ENCODE assay signal across 1 cellular context in the genomic region with DNA sequence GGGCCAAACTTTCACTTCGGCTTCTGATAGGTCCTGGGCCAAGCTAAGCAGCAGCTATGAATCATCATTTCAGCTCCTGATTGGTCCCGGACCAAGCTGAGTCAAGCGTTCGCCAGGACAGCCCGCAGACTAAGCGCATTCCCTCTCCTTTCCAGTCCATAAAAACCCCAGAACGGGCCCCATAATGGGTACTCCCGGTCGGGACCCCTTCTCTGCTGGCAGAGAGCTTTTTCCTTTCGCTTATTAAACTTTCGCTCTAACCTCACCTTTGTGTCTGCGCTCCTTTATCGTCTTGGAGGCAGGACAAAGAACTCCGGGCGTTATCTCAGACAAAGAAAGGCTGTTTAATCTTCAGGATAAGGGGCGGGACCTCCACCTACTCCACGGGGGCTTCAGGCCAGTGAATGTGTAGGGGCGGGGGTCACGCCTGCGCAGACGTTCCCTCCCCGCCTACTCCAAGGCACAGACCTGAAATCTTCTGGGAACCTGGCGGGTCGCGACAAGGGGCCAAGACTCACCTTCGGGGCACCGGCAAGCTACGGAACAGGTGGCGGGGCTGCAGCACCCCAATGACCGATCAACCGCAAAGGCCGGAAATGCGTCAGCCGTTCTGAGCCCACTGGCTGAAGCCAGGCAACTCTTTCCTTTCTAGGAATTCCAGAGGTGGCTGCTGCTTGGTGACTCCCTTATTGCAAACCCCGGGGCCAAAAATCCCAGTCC.
TF ChIP-seq lines count a peak whose summit lies in the region.

Gene ZSCAN31 (minus strand): TSS at position 585 of the 720 bp plus-strand sequence. CDS start 6,465 bp downstream, outside the sequence.

TF ChIP-seq in K562, 482 proteins besides CTCF, POLR2A, EP300 and RAD21 (continued from another document and continues in another):
- TF ChIP-seq, protein P1, sequence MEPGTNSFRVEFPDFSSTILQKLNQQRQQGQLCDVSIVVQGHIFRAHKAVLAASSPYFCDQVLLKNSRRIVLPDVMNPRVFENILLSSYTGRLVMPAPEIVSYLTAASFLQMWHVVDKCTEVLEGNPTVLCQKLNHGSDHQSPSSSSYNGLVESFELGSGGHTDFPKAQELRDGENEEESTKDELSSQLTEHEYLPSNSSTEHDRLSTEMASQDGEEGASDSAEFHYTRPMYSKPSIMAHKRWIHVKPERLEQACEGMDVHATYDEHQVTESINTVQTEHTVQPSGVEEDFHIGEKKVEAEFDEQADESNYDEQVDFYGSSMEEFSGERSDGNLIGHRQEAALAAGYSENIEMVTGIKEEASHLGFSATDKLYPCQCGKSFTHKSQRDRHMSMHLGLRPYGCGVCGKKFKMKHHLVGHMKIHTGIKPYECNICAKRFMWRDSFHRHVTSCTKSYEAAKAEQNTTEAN (CRISPR knock-in tag; IDR thresholded peaks at IDR 0.05): 0 out of 2 replicates have a peak, but pooled peaks have one; percentile 75
- 0 out of 2 replicates have a peak, but pooled peaks have one; percentile 4 for TF ChIP-seq ZNF253 (CRISPR knock-in tag; conservative IDR thresholded peaks at IDR 0.05)
- no peak for TF ChIP-seq CREBBP (IDR thresholded peaks at IDR 0.05; ENCODE audit: low read depth, low read length)
- no peak for TF ChIP-seq ZSCAN29 (IDR thresholded peaks at IDR 0.05)
- no peak for TF ChIP-seq SPI1 (IDR thresholded peaks at IDR 0.05; ENCODE audit: borderline replicate concordance, low read depth, low read length)
- TF ChIP-seq MLLT1 (IDR thresholded peaks at IDR 0.05): peak; percentile 85 to 90; a peak in 2 of 4 replicates
- TF ChIP-seq TCF7 (IDR thresholded peaks at IDR 0.05; ENCODE audit: borderline replicate concordance): peak; percentile 78; the same call in 1 of the 2 replicates
- peak; percentile 70; the same call in 1 of the 2 replicates for TF ChIP-seq GTF2A2 (tag; IDR thresholded peaks at IDR 0.05)
- TF ChIP-seq, protein P2, sequence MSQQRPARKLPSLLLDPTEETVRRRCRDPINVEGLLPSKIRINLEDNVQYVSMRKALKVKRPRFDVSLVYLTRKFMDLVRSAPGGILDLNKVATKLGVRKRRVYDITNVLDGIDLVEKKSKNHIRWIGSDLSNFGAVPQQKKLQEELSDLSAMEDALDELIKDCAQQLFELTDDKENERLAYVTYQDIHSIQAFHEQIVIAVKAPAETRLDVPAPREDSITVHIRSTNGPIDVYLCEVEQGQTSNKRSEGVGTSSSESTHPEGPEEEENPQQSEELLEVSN (IDR thresholded peaks at IDR 0.05; ENCODE audit: borderline replicate concordance in 1 of 2, extremely low read depth in 1 of 2, insufficient read depth in 1 of 2, insufficient read length in 1 of 2, low read depth in 1 of 2, low read length in 1 of 2, poor library complexity in 1 of 2, severe bottlenecking in 1 of 2): peak in 1 of 2 experiments; percentile 46
- peak; percentile 19; the same call in 1 of the 2 replicates for TF ChIP-seq HCFC1 (IDR thresholded peaks at IDR 0.05; ENCODE audit: low read depth, low read length)
- TF ChIP-seq ZNF589 (CRISPR knock-in tag; IDR thresholded peaks at IDR 0.05; ENCODE audit: low read depth): peak; percentile 22; the same call in 1 of the 2 replicates
- TF ChIP-seq ZNF140 (CRISPR knock-in tag; IDR thresholded peaks at IDR 0.05): no peak
- TF ChIP-seq STAT5B (CRISPR knock-in tag; IDR thresholded peaks at IDR 0.05): no peak
- no peak for TF ChIP-seq MEF2D (tag; conservative IDR thresholded peaks at IDR 0.05; ENCODE audit: low read depth)
- TF ChIP-seq POU5F1 (IDR thresholded peaks at IDR 0.05; ENCODE audit: borderline replicate concordance, low read depth, low read length, partially characterized antibody): no peak
- no peak for TF ChIP-seq MXD1 (CRISPR knock-in tag; IDR thresholded peaks at IDR 0.05; ENCODE audit: borderline replicate concordance, poor library complexity, severe bottlenecking)
- TF ChIP-seq ZC3H8 (IDR thresholded peaks at IDR 0.05): no peak
- TF ChIP-seq TRIM25 (IDR thresholded peaks at IDR 0.05; ENCODE audit: borderline replicate concordance): no peak
- peak; percentile 60; the same call in 1 of the 2 replicates for TF ChIP-seq NFE2 (IDR thresholded peaks at IDR 0.05; ENCODE audit: low read depth)
- no peak for TF ChIP-seq EHMT2 (IDR thresholded peaks at IDR 0.05)
- peak; percentile 91 for TF ChIP-seq GABPB1 (CRISPR knock-in tag; IDR thresholded peaks at IDR 0.05)
- TF ChIP-seq THAP12 (CRISPR knock-in tag; IDR thresholded peaks at IDR 0.05): 0 out of 2 replicates have a peak, but pooled peaks have one; percentile 18
- no peak; the same call in 1 of the 2 replicates for TF ChIP-seq HSF4 (CRISPR knock-in tag; IDR thresholded peaks at IDR 0.05; ENCODE audit: borderline replicate concordance)
- peak; percentile 57 for TF ChIP-seq CBX1 (IDR thresholded peaks at IDR 0.05; ENCODE audit: low read depth)
- TF ChIP-seq TAF1 (IDR thresholded peaks at IDR 0.05; ENCODE audit: control insufficient read depth, extremely low read depth, insufficient read depth, low read length, severe bottlenecking): peak; percentile 70
- TF ChIP-seq IRF2 (CRISPR knock-in tag; IDR thresholded peaks at IDR 0.05): no peak
- no peak for TF ChIP-seq ZNF217 (CRISPR knock-in tag; IDR thresholded peaks at IDR 0.05)
- TF ChIP-seq POLR2B (IDR thresholded peaks at IDR 0.05; ENCODE audit: low read depth, partially characterized antibody): peak; percentile 98
- TF ChIP-seq L3MBTL2 (IDR thresholded peaks at IDR 0.05): peak; percentile 57
- TF ChIP-seq NR2C2 (CRISPR knock-in tag; IDR thresholded peaks at IDR 0.05): no peak; the same call in 1 of the 2 replicates
- peak; percentile 67; the same call in 1 of the 2 replicates for TF ChIP-seq NR2C2 (tag; IDR thresholded peaks at IDR 0.05)
- peak; percentile 100 for TF ChIP-seq AFF4 (CRISPR knock-in tag; IDR thresholded peaks at IDR 0.05)
- TF ChIP-seq PHF8 (IDR thresholded peaks at IDR 0.05; ENCODE audit: borderline replicate concordance, low read length): peak; percentile 88
- no peak for TF ChIP-seq CEBPB (tag; IDR thresholded peaks at IDR 0.05)
- TF ChIP-seq ZFP36 (IDR thresholded peaks at IDR 0.05; ENCODE audit: low read depth, low read length, partially characterized antibody): no peak
- TF ChIP-seq YY1 (IDR thresholded peaks at IDR 0.05; ENCODE audit: borderline replicate concordance in 1 of 3, control insufficient read depth in 1 of 3, extremely low read depth in 1 of 3, insufficient read depth in 3 of 3, insufficient read length in 1 of 3, insufficient replicate concordance in 2 of 3, low read depth in 1 of 3, low read length in 2 of 3): peak in 2 of 3 experiments; percentile 75 to 90
- TF ChIP-seq PCBP1 (IDR thresholded peaks at IDR 0.05; ENCODE audit: low read depth, low read length, poor library complexity, severe bottlenecking): no peak
- TF ChIP-seq ZNF146 (CRISPR knock-in tag; IDR thresholded peaks at IDR 0.05; ENCODE audit: unreplicated experiment): no peak
- peak in 1 of 2 experiments; percentile 71; a peak in 2 of 4 replicates for TF ChIP-seq SIN3A (IDR thresholded peaks at IDR 0.05; ENCODE audit: borderline replicate concordance in 2 of 2, control insufficient read depth in 1 of 2, low read depth in 2 of 2, low read length in 2 of 2)
- no peak for TF ChIP-seq ZNF282 (CRISPR knock-in tag; IDR thresholded peaks at IDR 0.05)
- no peak for TF ChIP-seq RBM15 (IDR thresholded peaks at IDR 0.05; ENCODE audit: insufficient read depth, low read length)
- TF ChIP-seq BRD9 (IDR thresholded peaks at IDR 0.05; ENCODE audit: low read depth, partially characterized antibody): peak; percentile 52
- no peak for TF ChIP-seq DPF2 (IDR thresholded peaks at IDR 0.05)
- TF ChIP-seq, protein P3, sequence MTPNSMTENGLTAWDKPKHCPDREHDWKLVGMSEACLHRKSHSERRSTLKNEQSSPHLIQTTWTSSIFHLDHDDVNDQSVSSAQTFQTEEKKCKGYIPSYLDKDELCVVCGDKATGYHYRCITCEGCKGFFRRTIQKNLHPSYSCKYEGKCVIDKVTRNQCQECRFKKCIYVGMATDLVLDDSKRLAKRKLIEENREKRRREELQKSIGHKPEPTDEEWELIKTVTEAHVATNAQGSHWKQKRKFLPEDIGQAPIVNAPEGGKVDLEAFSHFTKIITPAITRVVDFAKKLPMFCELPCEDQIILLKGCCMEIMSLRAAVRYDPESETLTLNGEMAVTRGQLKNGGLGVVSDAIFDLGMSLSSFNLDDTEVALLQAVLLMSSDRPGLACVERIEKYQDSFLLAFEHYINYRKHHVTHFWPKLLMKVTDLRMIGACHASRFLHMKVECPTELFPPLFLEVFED (CRISPR knock-in tag; conservative IDR thresholded peaks at IDR 0.05): peak; percentile 83
- no peak for TF ChIP-seq NEUROD1 (IDR thresholded peaks at IDR 0.05; ENCODE audit: borderline replicate concordance, low read depth, low read length, partially characterized antibody)
